ENCODE assay signal across 1 cellular context in the genomic region with DNA sequence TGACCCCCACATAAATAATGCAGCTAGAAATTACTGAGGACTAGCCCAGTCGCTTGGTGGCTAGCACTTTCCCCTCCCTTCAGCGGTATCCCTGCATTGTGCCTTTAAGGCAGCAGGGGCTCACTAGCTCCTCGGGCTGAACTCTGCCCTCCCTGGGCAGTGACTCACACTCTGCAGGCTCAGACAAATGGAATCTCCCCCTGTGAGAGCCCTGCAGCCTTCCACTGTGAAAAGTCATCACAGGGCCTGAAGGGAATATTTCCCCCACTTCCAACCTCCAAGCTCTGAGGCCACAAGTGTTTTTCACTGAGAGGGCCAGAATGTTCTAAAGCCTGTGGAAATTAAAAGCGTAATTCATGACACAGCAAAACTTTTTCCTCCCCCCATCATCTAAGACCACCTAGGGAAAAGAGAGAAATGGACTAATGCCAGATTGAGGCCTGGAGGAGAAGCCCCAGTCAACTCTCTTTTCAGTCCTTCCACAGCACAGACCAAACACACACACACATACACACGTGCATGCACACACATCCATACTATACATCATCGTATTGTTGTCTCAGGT.
TF ChIP-seq lines count a peak whose summit lies in the region.

No MANE protein-coding gene starts in this region.

TF ChIP-seq in HepG2, 621 proteins besides CTCF, POLR2A, EP300 and RAD21 (continued from another document and continues in another):
- TF ChIP-seq ZMAT3 (CRISPR knock-in tag; conservative IDR thresholded peaks at IDR 0.05) (no peak), ZNF547 (CRISPR knock-in tag; IDR thresholded peaks at IDR 0.05) (no peak), NFYC (CRISPR knock-in tag; IDR thresholded peaks at IDR 0.05) (no peak), ZNF558 (CRISPR knock-in tag; IDR thresholded peaks at IDR 0.05; ENCODE audit: borderline replicate concordance) (no peak), FOSL1 (CRISPR knock-in tag; IDR thresholded peaks at IDR 0.05; ENCODE audit: borderline replicate concordance) (peak; percentile 90), KDM6A (CRISPR knock-in tag; IDR thresholded peaks at IDR 0.05; ENCODE audit: low read depth) (peak; percentile 20; the same call in 1 of the 2 replicates), TRAFD1 (CRISPR knock-in tag; IDR thresholded peaks at IDR 0.05; ENCODE audit: borderline replicate concordance) (no peak), CEBPB (IDR thresholded peaks at IDR 0.05; ENCODE audit: borderline replicate concordance, low read depth, low read length) (no peak), NR2F1 (CRISPR knock-in tag; IDR thresholded peaks at IDR 0.05) (peak; percentile 26 to 53; a peak in 1 of 4 replicates), ONECUT2 (CRISPR knock-in tag; IDR thresholded peaks at IDR 0.05) (no peak), ZBTB40 (IDR thresholded peaks at IDR 0.05) (no peak), ZBTB40 (CRISPR knock-in tag; IDR thresholded peaks at IDR 0.05) (no peak), KAT7 (CRISPR knock-in tag; IDR thresholded peaks at IDR 0.05; ENCODE audit: borderline replicate concordance) (no peak), ARID3A (IDR thresholded peaks at IDR 0.05; ENCODE audit: low read depth, low read length) (no peak), RXRA (CRISPR knock-in tag; IDR thresholded peaks at IDR 0.05) (no peak), ZSCAN29 (CRISPR knock-in tag; conservative IDR thresholded peaks at IDR 0.05) (no peak), MIER2 (CRISPR knock-in tag; IDR thresholded peaks at IDR 0.05) (no peak), ZNF563 (CRISPR knock-in tag; IDR thresholded peaks at IDR 0.05) (no peak), U2AF2 (IDR thresholded peaks at IDR 0.05; ENCODE audit: low read depth, low read length) (no peak)
- TF ChIP-seq, protein P1, sequence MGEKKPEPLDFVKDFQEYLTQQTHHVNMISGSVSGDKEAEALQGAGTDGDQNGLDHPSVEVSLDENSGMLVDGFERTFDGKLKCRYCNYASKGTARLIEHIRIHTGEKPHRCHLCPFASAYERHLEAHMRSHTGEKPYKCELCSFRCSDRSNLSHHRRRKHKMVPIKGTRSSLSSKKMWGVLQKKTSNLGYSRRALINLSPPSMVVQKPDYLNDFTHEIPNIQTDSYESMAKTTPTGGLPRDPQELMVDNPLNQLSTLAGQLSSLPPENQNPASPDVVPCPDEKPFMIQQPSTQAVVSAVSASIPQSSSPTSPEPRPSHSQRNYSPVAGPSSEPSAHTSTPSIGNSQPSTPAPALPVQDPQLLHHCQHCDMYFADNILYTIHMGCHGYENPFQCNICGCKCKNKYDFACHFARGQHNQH (CRISPR knock-in tag; IDR thresholded peaks at IDR 0.05): 0 out of 2 replicates have a peak, but pooled peaks have one; percentile 26
- TF ChIP-seq, protein P2, sequence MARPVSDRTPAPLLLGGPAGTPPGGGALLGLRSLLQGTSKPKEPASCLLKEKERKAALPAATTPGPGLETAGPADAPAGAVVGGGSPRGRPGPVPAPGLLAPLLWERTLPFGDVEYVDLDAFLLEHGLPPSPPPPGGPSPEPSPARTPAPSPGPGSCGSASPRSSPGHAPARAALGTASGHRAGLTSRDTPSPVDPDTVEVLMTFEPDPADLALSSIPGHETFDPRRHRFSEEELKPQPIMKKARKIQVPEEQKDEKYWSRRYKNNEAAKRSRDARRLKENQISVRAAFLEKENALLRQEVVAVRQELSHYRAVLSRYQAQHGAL (CRISPR knock-in tag; IDR thresholded peaks at IDR 0.05; ENCODE audit: not compliant biosample characterization): no peak
- TF ChIP-seq, protein P3, sequence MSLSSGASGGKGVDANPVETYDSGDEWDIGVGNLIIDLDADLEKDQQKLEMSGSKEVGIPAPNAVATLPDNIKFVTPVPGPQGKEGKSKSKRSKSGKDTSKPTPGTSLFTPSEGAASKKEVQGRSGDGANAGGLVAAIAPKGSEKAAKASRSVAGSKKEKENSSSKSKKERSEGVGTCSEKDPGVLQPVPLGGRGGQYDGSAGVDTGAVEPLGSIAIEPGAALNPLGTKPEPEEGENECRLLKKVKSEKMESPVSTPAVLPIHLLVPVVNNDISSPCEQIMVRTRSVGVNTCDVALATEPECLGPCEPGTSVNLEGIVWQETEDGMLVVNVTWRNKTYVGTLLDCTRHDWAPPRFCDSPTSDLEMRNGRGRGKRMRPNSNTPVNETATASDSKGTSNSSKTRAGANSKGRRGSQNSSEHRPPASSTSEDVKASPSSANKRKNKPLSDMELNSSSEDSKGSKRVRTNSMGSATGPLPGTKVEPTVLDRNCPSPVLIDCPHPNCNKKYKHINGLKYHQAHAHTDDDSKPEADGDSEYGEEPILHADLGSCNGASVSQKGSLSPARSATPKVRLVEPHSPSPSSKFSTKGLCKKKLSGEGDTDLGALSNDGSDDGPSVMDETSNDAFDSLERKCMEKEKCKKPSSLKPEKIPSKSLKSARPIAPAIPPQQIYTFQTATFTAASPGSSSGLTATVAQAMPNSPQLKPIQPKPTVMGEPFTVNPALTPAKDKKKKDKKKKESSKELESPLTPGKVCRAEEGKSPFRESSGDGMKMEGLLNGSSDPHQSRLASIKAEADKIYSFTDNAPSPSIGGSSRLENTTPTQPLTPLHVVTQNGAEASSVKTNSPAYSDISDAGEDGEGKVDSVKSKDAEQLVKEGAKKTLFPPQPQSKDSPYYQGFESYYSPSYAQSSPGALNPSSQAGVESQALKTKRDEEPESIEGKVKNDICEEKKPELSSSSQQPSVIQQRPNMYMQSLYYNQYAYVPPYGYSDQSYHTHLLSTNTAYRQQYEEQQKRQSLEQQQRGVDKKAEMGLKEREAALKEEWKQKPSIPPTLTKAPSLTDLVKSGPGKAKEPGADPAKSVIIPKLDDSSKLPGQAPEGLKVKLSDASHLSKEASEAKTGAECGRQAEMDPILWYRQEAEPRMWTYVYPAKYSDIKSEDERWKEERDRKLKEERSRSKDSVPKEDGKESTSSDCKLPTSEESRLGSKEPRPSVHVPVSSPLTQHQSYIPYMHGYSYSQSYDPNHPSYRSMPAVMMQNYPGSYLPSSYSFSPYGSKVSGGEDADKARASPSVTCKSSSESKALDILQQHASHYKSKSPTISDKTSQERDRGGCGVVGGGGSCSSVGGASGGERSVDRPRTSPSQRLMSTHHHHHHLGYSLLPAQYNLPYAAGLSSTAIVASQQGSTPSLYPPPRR (CRISPR knock-in tag; IDR thresholded peaks at IDR 0.05; ENCODE audit: borderline replicate concordance): no peak
- TF ChIP-seq, protein P4, sequence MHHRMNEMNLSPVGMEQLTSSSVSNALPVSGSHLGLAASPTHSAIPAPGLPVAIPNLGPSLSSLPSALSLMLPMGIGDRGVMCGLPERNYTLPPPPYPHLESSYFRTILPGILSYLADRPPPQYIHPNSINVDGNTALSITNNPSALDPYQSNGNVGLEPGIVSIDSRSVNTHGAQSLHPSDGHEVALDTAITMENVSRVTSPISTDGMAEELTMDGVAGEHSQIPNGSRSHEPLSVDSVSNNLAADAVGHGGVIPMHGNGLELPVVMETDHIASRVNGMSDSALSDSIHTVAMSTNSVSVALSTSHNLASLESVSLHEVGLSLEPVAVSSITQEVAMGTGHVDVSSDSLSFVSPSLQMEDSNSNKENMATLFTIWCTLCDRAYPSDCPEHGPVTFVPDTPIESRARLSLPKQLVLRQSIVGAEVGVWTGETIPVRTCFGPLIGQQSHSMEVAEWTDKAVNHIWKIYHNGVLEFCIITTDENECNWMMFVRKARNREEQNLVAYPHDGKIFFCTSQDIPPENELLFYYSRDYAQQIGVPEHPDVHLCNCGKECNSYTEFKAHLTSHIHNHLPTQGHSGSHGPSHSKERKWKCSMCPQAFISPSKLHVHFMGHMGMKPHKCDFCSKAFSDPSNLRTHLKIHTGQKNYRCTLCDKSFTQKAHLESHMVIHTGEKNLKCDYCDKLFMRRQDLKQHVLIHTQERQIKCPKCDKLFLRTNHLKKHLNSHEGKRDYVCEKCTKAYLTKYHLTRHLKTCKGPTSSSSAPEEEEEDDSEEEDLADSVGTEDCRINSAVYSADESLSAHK (CRISPR knock-in tag; IDR thresholded peaks at IDR 0.05; ENCODE audit: borderline replicate concordance): no peak
- TF ChIP-seq, protein P5, sequence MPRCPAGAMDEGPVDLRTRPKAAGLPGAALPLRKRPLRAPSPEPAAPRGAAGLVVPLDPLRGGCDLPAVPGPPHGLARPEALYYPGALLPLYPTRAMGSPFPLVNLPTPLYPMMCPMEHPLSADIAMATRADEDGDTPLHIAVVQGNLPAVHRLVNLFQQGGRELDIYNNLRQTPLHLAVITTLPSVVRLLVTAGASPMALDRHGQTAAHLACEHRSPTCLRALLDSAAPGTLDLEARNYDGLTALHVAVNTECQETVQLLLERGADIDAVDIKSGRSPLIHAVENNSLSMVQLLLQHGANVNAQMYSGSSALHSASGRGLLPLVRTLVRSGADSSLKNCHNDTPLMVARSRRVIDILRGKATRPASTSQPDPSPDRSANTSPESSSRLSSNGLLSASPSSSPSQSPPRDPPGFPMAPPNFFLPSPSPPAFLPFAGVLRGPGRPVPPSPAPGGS (CRISPR knock-in tag; IDR thresholded peaks at IDR 0.05): no peak
